ENCODE assay signal across 10 cellular contexts in genomic region chr12:27636569-27636968, GRCh38. TPM values are rescaled to one million over a fixed set of nuclear protein-coding genes. Genes with fewer than 3 reads are reported as not detected.
DNase-seq lines count a peak whose midpoint lies in the region; ATAC-seq, FAIRE-seq and TF ChIP-seq lines count a peak whose summit lies in the region.
"Not testable (repeated sequence)": the region's sequence is repeated elsewhere in the genome, so short reads cannot be mapped to it uniquely, and the experiment has no call there.
"Had no signal": no experiment of that assay in that cellular context is flagged by ENCODE, and none has a peak within 500 bp of the region (broad histone marks: within the 10 kb centered on the region; RNA-seq: fewer than 3 reads in every experiment).

No MANE protein-coding gene starts in this region.

- H2BK5ac ChIP-seq in mesenchymal stem cell (ENCODE audit: low read depth, low read length, poor library complexity, severe bottlenecking), result not testable (repeated sequence)

- H3K27ac Mint-ChIP-seq in activated CD8-positive, alpha-beta memory T cell treated with anti-CD3 and anti-CD28 coated beads, Interleukin-2, amount 10 ng/mL, durations not matched to agents 7 days and 5 days, result peak overlapping the region; percentile 32
- H3K27ac Mint-ChIP-seq in activated naive CD8-positive, alpha-beta T cell treated with anti-CD3 and anti-CD28 coated beads, Interleukin-2, amount 50 U/mL, for 24 hours; stimulated activated effector memory CD8-positive, alpha-beta T cell treated with anti-CD3 and anti-CD28 coated beads, Interleukin-12 subunit alpha, Interleukin-12 subunit beta, amount 100 ng/mL, for 72 hours: not testable (repeated sequence)

- not testable (repeated sequence) for H3K4me3 Mint-ChIP-seq in activated CD8-positive, alpha-beta memory T cell treated with anti-CD3 and anti-CD28 coated beads, Interleukin-2, amount 10 ng/mL, durations not matched to agents 7 days and 5 days; activated naive CD8-positive, alpha-beta T cell treated with anti-CD3 and anti-CD28 coated beads, Interleukin-2, amount 50 U/mL, for 24 hours; stimulated activated effector memory CD8-positive, alpha-beta T cell treated with anti-CD3 and anti-CD28 coated beads, Interleukin-12 subunit alpha, Interleukin-12 subunit beta, amount 100 ng/mL, for 72 hours

- not testable (repeated sequence) for TF ChIP-seq CTCF in bronchial epithelial cell (IDR thresholded peaks at IDR 0.05; ENCODE audit: insufficient read depth, low read length, severe bottlenecking)

- not testable (repeated sequence) for TF ChIP-seq POLR2A in GM12891 (IDR thresholded peaks at IDR 0.05; ENCODE audit: low read depth, low read length); H54 (IDR thresholded peaks at IDR 0.05; ENCODE audit: low read depth, low read length)

- H3K79me1 ChIP-seq in mesenchymal stem cell (replicated peaks; ENCODE audit: low read length, poor library complexity, severe bottlenecking), result not testable (repeated sequence)

- H3K4me2 ChIP-seq in mesenchymal stem cell (ENCODE audit: low read length, poor library complexity, severe bottlenecking), result not testable (repeated sequence)

- DNase-seq in GM12891 (ENCODE audit: insufficient read length, low spot score); H54 (ENCODE audit: insufficient read length, low spot score); activated naive CD8-positive, alpha-beta T cell treated with anti-CD3 and anti-CD28 coated beads, Interleukin-2, amount 50 U/mL, for 24 hours; bronchial epithelial cell (ENCODE audit: low read depth); mesenchymal stem cell; stimulated activated effector memory CD8-positive, alpha-beta T cell treated with anti-CD3 and anti-CD28 coated beads, Interleukin-12 subunit alpha, Interleukin-12 subunit beta, amount 100 ng/mL, for 72 hours (ENCODE audit: low spot score in 2 of 2): not testable (repeated sequence)
- DNase-seq in activated CD8-positive, alpha-beta memory T cell treated with anti-CD3 and anti-CD28 coated beads, Interleukin-2, amount 10 ng/mL, durations not matched to agents 7 days and 5 days, result peak; percentile 44

- not testable (repeated sequence) for H3K36me3 Mint-ChIP-seq in activated CD8-positive, alpha-beta memory T cell treated with anti-CD3 and anti-CD28 coated beads, Interleukin-2, amount 10 ng/mL, durations not matched to agents 7 days and 5 days; activated naive CD8-positive, alpha-beta T cell treated with anti-CD3 and anti-CD28 coated beads, Interleukin-2, amount 50 U/mL, for 24 hours (ENCODE audit: low read depth); stimulated activated effector memory CD8-positive, alpha-beta T cell treated with anti-CD3 and anti-CD28 coated beads, Interleukin-12 subunit alpha, Interleukin-12 subunit beta, amount 100 ng/mL, for 72 hours

- 98% methylated on average over 4 of the region's 4 CpGs for whole genome bisulfite sequencing in mesenchymal stem cell

- not testable (repeated sequence) for H3K9me3 Mint-ChIP-seq in activated CD8-positive, alpha-beta memory T cell treated with anti-CD3 and anti-CD28 coated beads, Interleukin-2, amount 10 ng/mL, durations not matched to agents 7 days and 5 days (ENCODE audit: low read depth); activated naive CD8-positive, alpha-beta T cell treated with anti-CD3 and anti-CD28 coated beads, Interleukin-2, amount 50 U/mL, for 24 hours; stimulated activated effector memory CD8-positive, alpha-beta T cell treated with anti-CD3 and anti-CD28 coated beads, Interleukin-12 subunit alpha, Interleukin-12 subunit beta, amount 100 ng/mL, for 72 hours

- H2AFZ ChIP-seq in mesenchymal stem cell (ENCODE audit: low read depth, low read length), result not testable (repeated sequence)

- not testable (repeated sequence) for H3K27ac ChIP-seq in mesenchymal stem cell (ENCODE audit: low read length, poor library complexity, severe bottlenecking)

- not testable (repeated sequence) for H3K36me3 ChIP-seq in bronchial epithelial cell (ENCODE audit: control insufficient read depth, insufficient read depth, low read length)
- peaks cover 0 to 51% of the 10 kb centered on the region in 2 experiments for H3K36me3 ChIP-seq in mesenchymal stem cell (ENCODE audit: control insufficient read depth in 1 of 2, insufficient read depth in 2 of 2, low read depth in 1 of 2, low read length in 2 of 2)

- H3K14ac ChIP-seq in mesenchymal stem cell (ENCODE audit: low read length in 2 of 2), result not testable (repeated sequence)

- H3K4me1 Mint-ChIP-seq in activated CD8-positive, alpha-beta memory T cell treated with anti-CD3 and anti-CD28 coated beads, Interleukin-2, amount 10 ng/mL, durations not matched to agents 7 days and 5 days, result peaks cover 20% of the 10 kb centered on the region
- H3K4me1 Mint-ChIP-seq in activated naive CD8-positive, alpha-beta T cell treated with anti-CD3 and anti-CD28 coated beads, Interleukin-2, amount 50 U/mL, for 24 hours, result peaks cover 11% of the 10 kb centered on the region
- H3K4me1 Mint-ChIP-seq in stimulated activated effector memory CD8-positive, alpha-beta T cell treated with anti-CD3 and anti-CD28 coated beads, Interleukin-12 subunit alpha, Interleukin-12 subunit beta, amount 100 ng/mL, for 72 hours, result peaks cover 12% of the 10 kb centered on the region

- FAIRE-seq in GM12891 (lab: Jason Lieb, UNC), result peak; percentile 91
- FAIRE-seq in H54 (lab: Jason Lieb, UNC), result peak; percentile 66
- FAIRE-seq in bronchial epithelial cell (lab: Jason Lieb, UNC), result peak; percentile 92

- H2BK15ac ChIP-seq in mesenchymal stem cell (ENCODE audit: low read depth, poor library complexity, severe bottlenecking), result not testable (repeated sequence)

- CTCF ChIA-PET in activated CD8-positive, alpha-beta memory T cell treated with anti-CD3 and anti-CD28 coated beads, Interleukin-2, amount 10 ng/mL, durations not matched to agents 7 days and 5 days (lab: Charles Lee), result interaction anchor here (1.0 kb wide), 1 partner anchor 204 kb away, joined by 4 read pairs; no protein-coding TSS in a partner anchor

- not testable (repeated sequence) for H3K18ac ChIP-seq in mesenchymal stem cell (ENCODE audit: low read depth in 1 of 2, low read length in 2 of 2)

- not testable (repeated sequence) for H3K23ac ChIP-seq in mesenchymal stem cell (ENCODE audit: low read length in 2 of 2)

- H3K4me3 ChIP-seq in bronchial epithelial cell (ENCODE audit: low read depth, low read length); mesenchymal stem cell (ENCODE audit: insufficient read depth in 1 of 2, low read depth in 1 of 2, low read length in 2 of 2): not testable (repeated sequence)

- H3K27me3 Mint-ChIP-seq in activated CD8-positive, alpha-beta memory T cell treated with anti-CD3 and anti-CD28 coated beads, Interleukin-2, amount 10 ng/mL, durations not matched to agents 7 days and 5 days; activated naive CD8-positive, alpha-beta T cell treated with anti-CD3 and anti-CD28 coated beads, Interleukin-2, amount 50 U/mL, for 24 hours: not testable (repeated sequence)

- not testable (repeated sequence) for H2BK120ac ChIP-seq in mesenchymal stem cell (ENCODE audit: low read depth, low read length)

- not testable (repeated sequence) for H4K91ac ChIP-seq in mesenchymal stem cell (ENCODE audit: low read length)

- peak overlapping the region; percentile 1 for H3K9ac ChIP-seq in mesenchymal stem cell (ENCODE audit: low read length)

- H2BK12ac ChIP-seq in mesenchymal stem cell (ENCODE audit: low read length in 2 of 2), result not testable (repeated sequence)

- H2AK5ac ChIP-seq in mesenchymal stem cell (ENCODE audit: low read length, severe bottlenecking), result not testable (repeated sequence)

- not testable (repeated sequence) for H3K9me3 ChIP-seq in mesenchymal stem cell (ENCODE audit: control insufficient read depth, low read length)

- H4K8ac ChIP-seq in mesenchymal stem cell (ENCODE audit: low read length), result not testable (repeated sequence)

- not testable (repeated sequence) for H3K27me3 ChIP-seq in bronchial epithelial cell (ENCODE audit: control insufficient read depth, insufficient read depth, low read length); mesenchymal stem cell (ENCODE audit: control insufficient read depth in 1 of 2, insufficient read depth in 1 of 2, low read length in 2 of 2)

- peak; percentile 85 for ATAC-seq in activated CD8-positive, alpha-beta memory T cell treated with anti-CD3 and anti-CD28 coated beads, Interleukin-2, amount 10 ng/mL, durations not matched to agents 7 days and 5 days
- peak; percentile 78 for ATAC-seq in activated naive CD8-positive, alpha-beta T cell treated with anti-CD3 and anti-CD28 coated beads, Interleukin-2, amount 50 U/mL, for 24 hours
- ATAC-seq in stimulated activated effector memory CD8-positive, alpha-beta T cell treated with anti-CD3 and anti-CD28 coated beads, Interleukin-12 subunit alpha, Interleukin-12 subunit beta, amount 100 ng/mL, for 72 hours, result peak; percentile 97

- not testable (repeated sequence) for H3K4me1 ChIP-seq in mesenchymal stem cell (ENCODE audit: control insufficient read depth, insufficient read depth, low read depth, low read length)

- not testable (repeated sequence) for H3K4ac ChIP-seq in mesenchymal stem cell (ENCODE audit: low read depth in 1 of 2, low read length in 2 of 2)

RNA-seq across cellular contexts. Expression of gene REP15, which starts 59.7 kb away (rescaled TPM):
- polyA plus RNA-seq in GM12891 (2012; ENCODE audit: low read depth, missing spikeins), result 0.18 TPM
- under 1 TPM in 1 of 2 experiments, not detected in 1; 0.61 TPM for total RNA-seq in activated CD8-positive, alpha-beta memory T cell treated with anti-CD3 and anti-CD28 coated beads, Interleukin-2, amount 10 ng/mL, durations not matched to agents 7 days and 5 days
- total RNA-seq in bronchial epithelial cell, result 0.51 and 0.53 TPM in 2 replicates
- polyA plus RNA-seq in mesenchymal stem cell (2013, experiment 1 of 2), result 0.55 TPM
- polyA plus RNA-seq in mesenchymal stem cell (2013, experiment 2 of 2), result 0.56 TPM
- total RNA-seq: CD4-positive, alpha-beta T cell had no signal
- polyA plus RNA-seq: CD14-positive monocyte; CD8-positive, alpha-beta memory T cell had no signal
